10 cellular contexts compared by ENCODE assay signal in genomic region chr7:86643478-86644281, GRCh38. TPM values are rescaled to one million over a fixed set of nuclear protein-coding genes. Genes with fewer than 3 reads are reported as not detected.
DNase-seq lines count a peak whose midpoint lies in the region; ATAC-seq and TF ChIP-seq lines count a peak whose summit lies in the region.
"Had no signal": no experiment of that assay in that cellular context is flagged by ENCODE, and none has a peak within 500 bp of the region (broad histone marks: within the 10 kb centered on the region; RNA-seq: fewer than 3 reads in every experiment).

GRM3 (plus strand) TSS chr7:86643909; CDS start chr7:86765146, 121,237 bp downstream.

- TF ChIP-seq CTCF in coronary artery (IDR thresholded peaks at IDR 0.05) (no peak), mesothelial cell of epicardium (IDR thresholded peaks at IDR 0.05; ENCODE audit: unreplicated experiment) (no peak), tibial artery (IDR thresholded peaks at IDR 0.05) (no peak)

- H3K36me3 ChIP-seq in tibial artery, result no peaks in the 10 kb centered on the region

- H3K27ac ChIP-seq in coronary artery (no peak within 1 kb of the TSS), tibial artery (no peak within 1 kb of the TSS)

- H3K27ac Mint-ChIP-seq in mesothelial cell of epicardium, result no peak within 1 kb of the TSS
- H3K27ac Mint-ChIP-seq in activated T-helper 1 cell treated with anti-CD3 and anti-CD28 coated beads, Interleukin-12 subunit alpha, Interleukin-12 subunit beta, Interleukin-2, Interleukin-4 antibody, amounts not matched to agents 30 ng/mL and 10 ng/mL and 1 ng/mL, durations not matched to agents 14 hours and 24 hours and 36 hours, result no peak within 1 kb of the TSS

- intact Hi-C loops in tibial artery (cut with DNase I; ENCODE audit: low total_unique reads), result no loop called here
- intact Hi-C loops in activated T-helper 1 cell treated with anti-CD3 and anti-CD28 coated beads, Interleukin-12 subunit alpha, Interleukin-12 subunit beta, Interleukin-2, Interleukin-4 antibody, amounts not matched to agents 30 ng/mL and 10 ng/mL and 1 ng/mL, durations not matched to agents 14 hours and 24 hours and 36 hours (cut with micrococcal nuclease), result no loop called here

- no peaks in the 10 kb centered on the region for H3K36me3 Mint-ChIP-seq in mesothelial cell of epicardium
- no peaks in the 10 kb centered on the region for H3K36me3 Mint-ChIP-seq in activated T-helper 1 cell treated with anti-CD3 and anti-CD28 coated beads, Interleukin-12 subunit alpha, Interleukin-12 subunit beta, Interleukin-2, Interleukin-4 antibody, amounts not matched to agents 30 ng/mL and 10 ng/mL and 1 ng/mL, durations not matched to agents 14 hours and 24 hours and 36 hours (ENCODE audit: low read depth)

- H3K4me1 ChIP-seq in tibial artery, result peaks cover 0 to 20% (median 16%) of the 10 kb centered on the region in 4 donors

- no peaks in the 10 kb centered on the region for H3K9me3 Mint-ChIP-seq in mesothelial cell of epicardium
- no peaks in the 10 kb centered on the region for H3K9me3 Mint-ChIP-seq in activated T-helper 1 cell treated with anti-CD3 and anti-CD28 coated beads, Interleukin-12 subunit alpha, Interleukin-12 subunit beta, Interleukin-2, Interleukin-4 antibody, amounts not matched to agents 30 ng/mL and 10 ng/mL and 1 ng/mL, durations not matched to agents 14 hours and 24 hours and 36 hours

- peak within 1 kb of the TSS; percentile 60 for H3K4me3 Mint-ChIP-seq in mesothelial cell of epicardium
- no peak within 1 kb of the TSS for H3K4me3 Mint-ChIP-seq in activated T-helper 1 cell treated with anti-CD3 and anti-CD28 coated beads, Interleukin-12 subunit alpha, Interleukin-12 subunit beta, Interleukin-2, Interleukin-4 antibody, amounts not matched to agents 30 ng/mL and 10 ng/mL and 1 ng/mL, durations not matched to agents 14 hours and 24 hours and 36 hours

- H3K27me3 ChIP-seq in tibial artery, result peaks cover 0 to 32% of the 10 kb centered on the region in 2 donors

- H3K4me1 Mint-ChIP-seq in mesothelial cell of epicardium, result peaks cover 18% of the 10 kb centered on the region
- no peaks in the 10 kb centered on the region for H3K4me1 Mint-ChIP-seq in activated T-helper 1 cell treated with anti-CD3 and anti-CD28 coated beads, Interleukin-12 subunit alpha, Interleukin-12 subunit beta, Interleukin-2, Interleukin-4 antibody, amounts not matched to agents 30 ng/mL and 10 ng/mL and 1 ng/mL, durations not matched to agents 14 hours and 24 hours and 36 hours (ENCODE audit: low read depth)

- DNase-seq in DMS79 treated with DMSO at 0.1 percent for 48 hours (lab: John Stamatoyannopoulos, UW), result peak; percentile 4
- no peak for DNase-seq in DMS79 (lab: John Stamatoyannopoulos, UW)
- DNase-seq in coronary artery (ENCODE audit: low spot score), result no peak
- peak; percentile 19 to 45 for DNase-seq in mesothelial cell of epicardium (ENCODE audit: low spot score in 2 of 2, unreplicated experiment in 2 of 2)
- no peak for DNase-seq in tibial artery
- DNase-seq in activated T-helper 1 cell treated with anti-CD3 and anti-CD28 coated beads, Interleukin-12 subunit alpha, Interleukin-12 subunit beta, Interleukin-2, Interleukin-4 antibody, amounts not matched to agents 30 ng/mL and 10 ng/mL and 1 ng/mL, durations not matched to agents 14 hours and 24 hours and 36 hours (ENCODE audit: low spot score), result no peak
- no peak for DNase-seq in GOT3 (lab: John Stamatoyannopoulos, UW)

- no peaks in the 10 kb centered on the region for H3K9me3 ChIP-seq in tibial artery

- H3K27me3 Mint-ChIP-seq in mesothelial cell of epicardium (ENCODE audit: low read depth), result peaks cover 91% of the 10 kb centered on the region
- peaks cover 24% of the 10 kb centered on the region for H3K27me3 Mint-ChIP-seq in activated T-helper 1 cell treated with anti-CD3 and anti-CD28 coated beads, Interleukin-12 subunit alpha, Interleukin-12 subunit beta, Interleukin-2, Interleukin-4 antibody, amounts not matched to agents 30 ng/mL and 10 ng/mL and 1 ng/mL, durations not matched to agents 14 hours and 24 hours and 36 hours (ENCODE audit: insufficient read depth)

- no peak for ATAC-seq in GM18511 (IDR thresholded peaks at IDR 0.05; ENCODE audit: unreplicated experiment)

- H3K4me3 ChIP-seq in coronary artery (peak within 1 kb of the TSS; percentile 55), tibial artery (peak within 1 kb of the TSS; percentile 25 to 29)

RNA-seq across cellular contexts. Expression of gene GRM3, which starts in this region (rescaled TPM):
- total RNA-seq in mesothelial cell of epicardium, result not detected in 3 replicates
- total RNA-seq in activated T-helper 1 cell treated with anti-CD3 and anti-CD28 coated beads, Interleukin-12 subunit alpha, Interleukin-12 subunit beta, Interleukin-2, Interleukin-4 antibody, amounts not matched to agents 30 ng/mL and 10 ng/mL and 1 ng/mL, durations not matched to agents 14 hours and 24 hours and 36 hours, result not detected in 2 replicates
- total RNA-seq: epithelial cell of proximal tubule, LHCN-M2 had no signal

Comparison
In these comparisons a context has a peak if more than half of its experiments do, and no peak if none do; other contexts are left out.
1. Peak in DNase-seq in mesothelial cell of epicardium; RNA of the gene not detected or under 1 TPM.